Comparison of ENCODE assay signal across 20 cellular contexts in the genomic region with DNA sequence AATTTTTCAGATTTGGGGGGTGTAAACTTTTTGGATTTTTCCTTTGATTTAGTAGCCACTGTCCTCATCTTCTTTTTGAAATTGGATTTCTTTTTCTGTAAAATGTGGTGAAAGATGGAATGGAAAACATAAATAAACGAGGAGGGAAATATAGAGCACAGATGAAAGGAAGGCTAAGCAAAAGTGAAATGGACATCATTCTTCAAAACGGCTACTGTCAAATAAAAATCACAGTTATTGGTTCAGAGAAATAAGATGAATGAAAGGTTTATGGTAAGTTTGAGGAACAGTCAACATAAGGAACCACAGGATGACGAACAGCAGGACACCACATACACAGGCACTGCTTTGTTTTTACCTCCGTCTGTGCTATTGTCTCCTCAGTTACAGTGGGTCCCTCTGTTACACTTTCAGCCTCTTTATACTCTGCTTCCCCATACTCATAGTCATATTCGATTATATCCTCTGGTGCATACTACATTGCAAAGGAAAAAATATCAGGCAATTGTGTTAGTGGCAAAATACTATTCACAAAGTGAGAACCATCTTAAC.
DNase-seq lines count a peak whose midpoint lies in the region; ATAC-seq lines count a peak whose summit lies in the region.
"Had no signal": no experiment of that assay in that cellular context is flagged by ENCODE, and none has a peak within 500 bp of the region (broad histone marks: within the 10 kb centered on the region; RNA-seq: fewer than 3 reads in every experiment).

No MANE protein-coding gene starts in this region.

- DNase-seq in NCI-H82 (lab: John Stamatoyannopoulos, UW) (peak; percentile 32), NCI-H82 treated with DMSO at 0.1 percent for 48 hours (lab: John Stamatoyannopoulos, UW; ENCODE audit: unreplicated experiment) (no peak), RPMI7951 (ENCODE audit: low read depth) (peak; percentile 1), iPS DF 4.7 (ENCODE audit: extremely low read depth, low spot score) (peak; percentile 1), left lobe of liver (ENCODE audit: low spot score) (no peak), cerebellar cortex (ENCODE audit: low spot score) (no peak)
- DNase-seq: 8988T, DMS 273 treated with DMSO at 0.1 percent for 48 hours, GDM1, Karpas-422, MG63, NCI-H1048, NCI-H1436, NCI-H2081, NCI-H2171 treated with DMSO at 0.1 percent for 48 hours, SW 1271 had no signal

- ATAC-seq in left lobe of liver (no peak), GM21381 (IDR thresholded peaks at IDR 0.05; ENCODE audit: unreplicated experiment) (no peak), GM19324 (IDR thresholded peaks at IDR 0.05; ENCODE audit: low FRiP score, unreplicated experiment) (no peak)
- ATAC-seq: Panc1, Right ventricle myocardium inferior had no signal

Comparison
In these comparisons a context has a peak if more than half of its experiments do, and no peak if none do; other contexts are left out.
1. DNase-seq: peak in NCI-H82 (single experiment), RPMI7951 (single experiment) and iPS DF 4.7 (single experiment); none in NCI-H82 treated with DMSO at 0.1 percent for 48 hours (single experiment), left lobe of liver (single experiment) and cerebellar cortex (single experiment).